In genomic region chr3:21751891-21752290, GRCh38 we compare ENCODE assay signal across 22 cellular contexts. TPM values are rescaled to one million over a fixed set of nuclear protein-coding genes. Genes with fewer than 3 reads are reported as not detected.
DNase-seq lines count a peak whose midpoint lies in the region; ATAC-seq and TF ChIP-seq lines count a peak whose summit lies in the region.
"Had no signal": no experiment of that assay in that cellular context is flagged by ENCODE, and none has a peak within 500 bp of the region (broad histone marks: within the 10 kb centered on the region; RNA-seq: fewer than 3 reads in every experiment).

No MANE protein-coding gene starts in this region.

- no peaks in the 10 kb centered on the region for H3K27me3 Mint-ChIP-seq in neural progenitor cell (ENCODE audit: insufficient read depth, low read depth)
- H3K27me3 Mint-ChIP-seq: activated CD4-positive, alpha-beta memory T cell treated with anti-CD3 and anti-CD28 coated beads, Interleukin-2, amount 10 ng/mL, durations not matched to agents 7 days and 5 days; IgD-negative memory B cell; memory B cell had no signal

- H3K27me3 ChIP-seq in ACC112 (ENCODE audit: insufficient read depth, low read length) (no peaks in the 10 kb centered on the region), neural progenitor cell (no peaks in the 10 kb centered on the region)
- H3K27me3 ChIP-seq: brain microvascular endothelial cell, thyroid gland had no signal

- no peaks in the 10 kb centered on the region for H3K9me3 ChIP-seq in neural progenitor cell (ENCODE audit: low read depth)
- H3K9me3 ChIP-seq: prostate gland, thyroid gland had no signal

- peaks cover 16% of the 10 kb centered on the region for H3F3A ChIP-seq in neural progenitor cell (ENCODE audit: low read depth)

- DNase-seq in NCI-H526 treated with DMSO at 0.1 percent for 48 hours (lab: John Stamatoyannopoulos, UW) (peak; percentile 48), fibroblast of gingiva (ENCODE audit: low read depth) (peak; percentile 4), neural progenitor cell (ENCODE audit: low spot score) (peak; percentile 18), NCI-H1105 treated with DMSO at 0.1 percent for 48 hours (lab: John Stamatoyannopoulos, UW) (no peak), EL (no peak)
- DNase-seq in activated CD4-positive, alpha-beta T cell treated with anti-CD3 and anti-CD28 coated beads, Interleukin-2, amount 50 U/mL, for 48 hours: no peak
- DNase-seq: activated CD4-positive, alpha-beta memory T cell treated with anti-CD3 and anti-CD28 coated beads, Interleukin-2, amount 10 ng/mL, durations not matched to agents 7 days and 5 days; activated T-cell treated with anti-CD3 and anti-CD28 coated beads, Interleukin-2, amount 50 U/mL, for 24 hours; brain microvascular endothelial cell; GF-D8; MV-4-11; natural killer cell; NCI-H2029 treated with DMSO at 0.1 percent for 48 hours; thyroid gland had no signal

- H3K36me3 ChIP-seq in ACC112 (ENCODE audit: insufficient read depth, low read length) (no peaks in the 10 kb centered on the region), neural progenitor cell (no peaks in the 10 kb centered on the region)
- H3K36me3 ChIP-seq: brain microvascular endothelial cell, prostate gland, thyroid gland had no signal

- H3K4me1 Mint-ChIP-seq in neural progenitor cell: peaks cover 24% of the 10 kb centered on the region
- H3K4me1 Mint-ChIP-seq: activated CD4-positive, alpha-beta memory T cell treated with anti-CD3 and anti-CD28 coated beads, Interleukin-2, amount 10 ng/mL, durations not matched to agents 7 days and 5 days; activated naive CD4-positive, alpha-beta T cell treated with anti-CD3 and anti-CD28 coated beads, Interleukin-2, amount 50 U/mL, for 24 hours; IgD-negative memory B cell; memory B cell; natural killer cell had no signal

- H3K4me2 ChIP-seq in neural progenitor cell: peak overlapping the region; percentile 97

- H3K4me3 Mint-ChIP-seq in neural progenitor cell: peak overlapping the region; percentile 86
- H3K4me3 Mint-ChIP-seq: activated CD4-positive, alpha-beta memory T cell treated with anti-CD3 and anti-CD28 coated beads, Interleukin-2, amount 10 ng/mL, durations not matched to agents 7 days and 5 days; activated naive CD4-positive, alpha-beta T cell treated with anti-CD3 and anti-CD28 coated beads, Interleukin-2, amount 50 U/mL, for 24 hours; activated T-cell treated with anti-CD3 and anti-CD28 coated beads, Interleukin-2, amount 50 U/mL, for 24 hours; IgD-negative memory B cell; memory B cell; natural killer cell had no signal

- H3K27ac ChIP-seq in ACC112 (ENCODE audit: low read depth, low read length) (peak overlapping the region; percentile 58; the same call in 1 of the 2 replicates), neural progenitor cell (no peak overlapping the region)
- H3K27ac ChIP-seq: brain microvascular endothelial cell, epithelial cell of prostate had no signal

- no peak for TF ChIP-seq CTCF in neural progenitor cell (IDR thresholded peaks at IDR 0.05)

- H3K4me1 ChIP-seq in ACC112 (ENCODE audit: control insufficient read depth, insufficient read depth, low read length, unreplicated experiment) (peaks cover 28% of the 10 kb centered on the region), neural progenitor cell (peaks cover 32% of the 10 kb centered on the region)
- H3K4me1 ChIP-seq: prostate gland had no signal

- no peaks in the 10 kb centered on the region for H3K36me3 Mint-ChIP-seq in neural progenitor cell
- H3K36me3 Mint-ChIP-seq: activated naive CD4-positive, alpha-beta T cell treated with anti-CD3 and anti-CD28 coated beads, Interleukin-2, amount 50 U/mL, for 24 hours; memory B cell; natural killer cell had no signal

- H3K4me3 ChIP-seq in ACC112 (ENCODE audit: low read depth, low read length) (peak overlapping the region; percentile 93; the same call in 1 of the 2 replicates), neural progenitor cell (no peak overlapping the region)
- H3K4me3 ChIP-seq: thyroid gland had no signal

- ATAC-seq in GM18519 (IDR thresholded peaks at IDR 0.05; ENCODE audit: low FRiP score, unreplicated experiment): no peak
- ATAC-seq: natural killer cell had no signal

- H4K20me1 ChIP-seq in neural progenitor cell (ENCODE audit: low read depth): no peaks in the 10 kb centered on the region

- no peaks in the 10 kb centered on the region for H3K9me3 Mint-ChIP-seq in neural progenitor cell
- H3K9me3 Mint-ChIP-seq: activated naive CD4-positive, alpha-beta T cell treated with anti-CD3 and anti-CD28 coated beads, Interleukin-2, amount 50 U/mL, for 24 hours; memory B cell had no signal

- H2AFZ ChIP-seq in ACC112 (ENCODE audit: low read length, unreplicated experiment) (peak overlapping the region; percentile 72), neural progenitor cell (replicated peaks) (no peak overlapping the region)

- H3K79me2 ChIP-seq in ACC112 (ENCODE audit: control insufficient read depth, insufficient read depth, low read length, unreplicated experiment): peaks cover 3% of the 10 kb centered on the region
- H3K79me2 ChIP-seq in neural progenitor cell (ENCODE audit: low read depth): peaks cover 14% of the 10 kb centered on the region

- no peak overlapping the region for H3K9ac ChIP-seq in neural progenitor cell

- no peak overlapping the region for H3K27ac Mint-ChIP-seq in neural progenitor cell
- H3K27ac Mint-ChIP-seq: activated CD4-positive, alpha-beta memory T cell treated with anti-CD3 and anti-CD28 coated beads, Interleukin-2, amount 10 ng/mL, durations not matched to agents 7 days and 5 days; activated naive CD4-positive, alpha-beta T cell treated with anti-CD3 and anti-CD28 coated beads, Interleukin-2, amount 50 U/mL, for 24 hours; activated T-cell treated with anti-CD3 and anti-CD28 coated beads, Interleukin-2, amount 50 U/mL, for 24 hours; memory B cell; natural killer cell had no signal

RNA-seq across cellular contexts. Expression of gene ZNF385D, which starts 0.9 kb away (rescaled TPM):
- 1.9 and 4.4 TPM in 2 replicates for total RNA-seq in neural progenitor cell (ENCODE audit: low replicate concordance)
- total RNA-seq: activated CD4-positive, alpha-beta memory T cell treated with anti-CD3 and anti-CD28 coated beads, Interleukin-2, amount 10 ng/mL, durations not matched to agents 7 days and 5 days; T-helper 1 cell treated with Interleukin-12 subunit alpha and Interleukin-12 subunit beta and Interleukin-4 antibody, amounts not matched to agents 30 ng/mL and 1 ng/mL, for 36 hours had no signal

Comparison
In these comparisons a context has a peak if more than half of its experiments do, and no peak if none do; other contexts are left out.
1. DNase-seq: peak in NCI-H526 treated with DMSO at 0.1 percent for 48 hours (single experiment), fibroblast of gingiva (single experiment) and neural progenitor cell (single experiment); none in NCI-H1105 treated with DMSO at 0.1 percent for 48 hours (single experiment), EL (single experiment) and activated CD4-positive, alpha-beta T cell treated with anti-CD3 and anti-CD28 coated beads, Interleukin-2, amount 50 U/mL, for 48 hours (0 of 2).